In genomic region chr10:5047912-5048628, GRCh38 we compare ENCODE assay signal across 1 cellular context.
TF ChIP-seq lines count a peak whose summit lies in the region.

No MANE protein-coding gene starts in this region.

TF ChIP-seq in IMR-90, 13 proteins besides CTCF, POLR2A, EP300 and RAD21:
- TF ChIP-seq BHLHE40 (IDR thresholded peaks at IDR 0.05; ENCODE audit: low read depth, low read length) (no peak), MAFK (IDR thresholded peaks at IDR 0.05; ENCODE audit: low read depth, low read length) (no peak), CHD1 (IDR thresholded peaks at IDR 0.05; ENCODE audit: low read depth, low read length) (no peak), NFE2L2 (IDR thresholded peaks at IDR 0.05; ENCODE audit: low read depth, low read length) (no peak), ELK1 (IDR thresholded peaks at IDR 0.05; ENCODE audit: borderline replicate concordance, low read depth, low read length) (no peak), MXI1 (IDR thresholded peaks at IDR 0.05; ENCODE audit: borderline replicate concordance, low read depth, low read length) (no peak), RCOR1 (IDR thresholded peaks at IDR 0.05; ENCODE audit: insufficient replicate concordance, low read length) (no peak)
